Comparison of ENCODE assay signal across 31 cellular contexts in the genomic region with DNA sequence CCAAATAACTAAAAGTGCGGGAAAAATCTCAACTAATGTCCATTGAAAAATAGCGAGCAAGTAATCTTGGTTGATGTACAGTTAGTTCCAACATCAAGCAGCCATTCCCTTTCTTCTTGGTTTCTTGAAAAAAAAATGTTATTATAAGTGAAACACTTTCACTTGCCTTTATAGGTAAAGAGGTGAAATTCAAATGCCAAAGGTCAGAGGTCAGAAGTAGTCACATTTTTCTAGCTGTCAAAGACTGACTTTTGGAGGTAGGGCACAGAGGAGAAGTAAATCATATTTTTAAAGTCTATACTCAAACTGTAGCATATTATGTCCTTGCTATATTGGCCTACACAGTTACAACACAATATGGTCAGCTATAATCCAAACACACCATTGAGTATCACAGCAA.
"Had no signal": no experiment of that assay in that cellular context is flagged by ENCODE, and none has a peak within 500 bp of the region (broad histone marks: within the 10 kb centered on the region; RNA-seq: fewer than 3 reads in every experiment).

No MANE protein-coding gene starts in this region.

- DNase-seq: activated CD4-positive, alpha-beta memory T cell treated with anti-CD3 and anti-CD28 coated beads, Interleukin-2, amount 10 ng/mL, durations not matched to agents 7 days and 5 days; activated CD4-positive, alpha-beta T cell treated with anti-CD3 and anti-CD28 coated beads for 4 hours; activated CD4-positive, alpha-beta T cell treated with anti-CD3 and anti-CD28 coated beads, Interleukin-2, amount 10 ng/mL, durations not matched to agents 7 days and 5 days; activated CD4-positive, alpha-beta T cell treated with anti-CD3 and anti-CD28 coated beads, Interleukin-2, amount 50 U/mL, for 4 hours; activated CD4-positive, CD25-positive, alpha-beta regulatory T cell; activated CD4-positive, CD25-positive, alpha-beta regulatory T cell treated with anti-CD3 and anti-CD28 coated beads, Interleukin-2, amount 50 U/mL, for 72 hours; activated CD8-positive, alpha-beta memory T cell treated with anti-CD3 and anti-CD28 coated beads, Interleukin-2, amount 50 U/mL, for 48 hours; activated effector memory CD4-positive, alpha-beta T cell treated with Interleukin-2 at 50 U/mL for 16 hours; activated gamma-delta T cell treated with Interleukin-2 at 50 U/mL for 16 hours; activated naive CD4-positive, alpha-beta T cell treated with anti-CD3 and anti-CD28 coated beads, Interleukin-2, amount 50 U/mL, for 16 hours; activated naive CD4-positive, alpha-beta T cell treated with Interleukin-2 at 50 U/mL for 16 hours; activated T-cell treated with anti-CD3 and anti-CD28 coated beads for 4 hours; activated T-cell treated with anti-CD3 and anti-CD28 coated beads, Interleukin-2, amount 50 U/mL, for 24 hours; amniotic stem cell; anterior cingulate cortex; brain microvascular endothelial cell; cortex of kidney; dermis blood vessel endothelial cell; effector CD4-positive, alpha-beta T cell; effector memory CD8-positive, alpha-beta T cell; foreskin fibroblast; head of caudate nucleus; T-helper 2 cell had no signal

- H3K4me1 Mint-ChIP-seq: activated CD4-positive, alpha-beta memory T cell treated with anti-CD3 and anti-CD28 coated beads, Interleukin-2, amount 10 ng/mL, durations not matched to agents 7 days and 5 days; activated CD4-positive, alpha-beta T cell treated with anti-CD3 and anti-CD28 coated beads, Interleukin-2, amount 10 ng/mL, durations not matched to agents 7 days and 5 days had no signal

- H3K4me3 Mint-ChIP-seq: activated CD4-positive, alpha-beta memory T cell treated with anti-CD3 and anti-CD28 coated beads, Interleukin-2, amount 10 ng/mL, durations not matched to agents 7 days and 5 days; activated CD4-positive, alpha-beta T cell treated with anti-CD3 and anti-CD28 coated beads, Interleukin-2, amount 10 ng/mL, durations not matched to agents 7 days and 5 days; activated naive CD8-positive, alpha-beta T cell; activated T-cell treated with anti-CD3 and anti-CD28 coated beads, Interleukin-2, amount 50 U/mL, for 24 hours; activated T-helper 17 cell treated with anti-CD3 and anti-CD28 coated beads, Interleukin-2, amount 50 U/mL, for 72 hours; central memory CD8-positive, alpha-beta T cell; effector memory CD8-positive, alpha-beta T cell had no signal

- H3K9me3 Mint-ChIP-seq: activated CD4-positive, alpha-beta T cell treated with anti-CD3 and anti-CD28 coated beads, Interleukin-2, amount 10 ng/mL, durations not matched to agents 7 days and 5 days; activated T-cell treated with anti-CD3 and anti-CD28 coated beads, Interleukin-2, amount 50 U/mL, for 24 hours; activated T-helper 17 cell treated with anti-CD3 and anti-CD28 coated beads, Interleukin-2, amount 50 U/mL, for 72 hours; central memory CD8-positive, alpha-beta T cell; effector memory CD8-positive, alpha-beta T cell had no signal

- H3K27ac Mint-ChIP-seq: activated CD4-positive, alpha-beta memory T cell treated with anti-CD3 and anti-CD28 coated beads, Interleukin-2, amount 10 ng/mL, durations not matched to agents 7 days and 5 days; activated CD4-positive, alpha-beta T cell treated with anti-CD3 and anti-CD28 coated beads, Interleukin-2, amount 10 ng/mL, durations not matched to agents 7 days and 5 days; activated naive CD8-positive, alpha-beta T cell; activated T-cell treated with anti-CD3 and anti-CD28 coated beads, Interleukin-2, amount 50 U/mL, for 24 hours; activated T-helper 17 cell treated with anti-CD3 and anti-CD28 coated beads, Interleukin-2, amount 50 U/mL, for 72 hours; effector memory CD8-positive, alpha-beta T cell had no signal

- H3K36me3 ChIP-seq: brain microvascular endothelial cell had no signal

- H3K27me3 Mint-ChIP-seq: activated CD4-positive, alpha-beta memory T cell treated with anti-CD3 and anti-CD28 coated beads, Interleukin-2, amount 10 ng/mL, durations not matched to agents 7 days and 5 days; activated CD4-positive, alpha-beta T cell treated with anti-CD3 and anti-CD28 coated beads, Interleukin-2, amount 10 ng/mL, durations not matched to agents 7 days and 5 days; activated naive CD8-positive, alpha-beta T cell; activated T-cell treated with anti-CD3 and anti-CD28 coated beads, Interleukin-2, amount 50 U/mL, for 24 hours; activated T-helper 17 cell treated with anti-CD3 and anti-CD28 coated beads, Interleukin-2, amount 50 U/mL, for 72 hours; central memory CD8-positive, alpha-beta T cell; effector memory CD8-positive, alpha-beta T cell had no signal

- H3K27ac ChIP-seq: brain microvascular endothelial cell, epithelial cell of prostate had no signal

- ATAC-seq: activated T-helper 17 cell treated with anti-CD3 and anti-CD28 coated beads, Interleukin-2, amount 50 U/mL, for 72 hours; effector memory CD8-positive, alpha-beta T cell had no signal

- FAIRE-seq: astrocyte, bronchial epithelial cell, colon, frontal cortex had no signal
